Comparison of ENCODE assay signal across 7 cellular contexts in the genomic region with DNA sequence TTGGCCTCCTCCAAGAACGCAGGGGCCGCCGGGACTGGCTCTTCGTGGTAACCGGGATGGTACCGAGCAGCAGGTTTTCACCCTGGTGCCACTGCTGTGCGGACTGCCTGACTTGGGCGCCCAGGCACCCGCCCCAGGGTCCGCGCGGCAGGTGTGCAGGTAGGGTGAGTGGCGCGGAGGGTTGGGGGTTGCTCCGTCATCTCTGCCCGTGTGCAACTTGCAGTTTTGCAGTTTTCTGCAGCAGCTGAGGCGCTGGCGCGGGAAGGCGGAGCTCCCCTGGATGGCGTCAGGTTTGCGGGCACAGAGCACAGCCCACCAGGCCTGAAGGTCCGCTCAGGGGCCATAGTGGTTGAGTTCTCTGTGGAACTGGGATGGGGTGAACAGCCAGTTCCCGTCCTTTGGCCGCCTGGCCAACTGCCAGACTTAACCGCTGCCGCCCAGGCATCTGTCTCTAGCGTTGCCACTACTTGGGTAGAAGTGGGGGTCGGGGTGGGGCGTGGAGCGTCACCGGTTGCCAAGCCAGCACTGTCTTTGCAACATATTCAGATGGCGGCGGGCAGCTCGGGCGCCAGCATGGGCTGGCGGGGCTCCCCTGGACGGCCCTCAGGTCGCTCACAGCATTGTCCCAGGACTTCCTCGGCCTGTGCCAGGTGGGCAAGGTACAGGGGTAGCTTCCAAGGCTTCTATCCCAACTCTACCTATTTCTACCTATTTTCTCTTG.
DNase-seq lines count a peak whose midpoint lies in the region; ATAC-seq, FAIRE-seq and TF ChIP-seq lines count a peak whose summit lies in the region.
"Not testable (repeated sequence)": the region's sequence is repeated elsewhere in the genome, so short reads cannot be mapped to it uniquely, and the experiment has no call there.

No MANE protein-coding gene starts in this region.

- CTCF ChIA-PET in activated CD4-positive, alpha-beta T cell treated with anti-CD3 and anti-CD28 coated beads for 36 hours (lab: Charles Lee), result not testable (repeated sequence)

- not testable (repeated sequence) for H3K27ac ChIP-seq in esophagus muscularis mucosa (replicated peaks in 1 of 4); kidney (ENCODE audit: low read depth in 2 of 2, low read length in 2 of 2); stomach

- ATAC-seq in activated CD4-positive, alpha-beta T cell treated with anti-CD3 and anti-CD28 coated beads for 36 hours; activated naive CD8-positive, alpha-beta T cell treated with anti-CD3 and anti-CD28 coated beads, Interleukin-2, amount 10 ng/mL, durations not matched to agents 7 days and 5 days (ENCODE audit: low read depth): not testable (repeated sequence)

- H3K9me3 Mint-ChIP-seq in activated CD4-positive, alpha-beta T cell treated with anti-CD3 and anti-CD28 coated beads for 36 hours (ENCODE audit: low read depth); activated T-cell treated with anti-CD3 and anti-CD28 coated beads, Interleukin-2, amount 50 U/mL, for 24 hours; activated naive CD8-positive, alpha-beta T cell treated with anti-CD3 and anti-CD28 coated beads, Interleukin-2, amount 10 ng/mL, durations not matched to agents 7 days and 5 days: not testable (repeated sequence)

- DNase-seq in activated CD4-positive, alpha-beta T cell treated with anti-CD3 and anti-CD28 coated beads for 36 hours, result peak; percentile 21
- peak; percentile 54 for DNase-seq in activated T-cell treated with anti-CD3 and anti-CD28 coated beads, Interleukin-2, amount 50 U/mL, for 24 hours
- peak; percentile 45 for DNase-seq in activated naive CD8-positive, alpha-beta T cell treated with anti-CD3 and anti-CD28 coated beads, Interleukin-2, amount 10 ng/mL, durations not matched to agents 7 days and 5 days
- not testable (repeated sequence) for DNase-seq in esophagus muscularis mucosa (ENCODE audit: extremely low spot score); stomach
- peak; percentile 42 for DNase-seq in kidney
- peak; percentile 6 to 94 (median 46) for DNase-seq in posterior cingulate gyrus

- H3K4me3 ChIP-seq in esophagus muscularis mucosa (peak overlapping the region; percentile 17 to 49 (median 41)), stomach (peak overlapping the region in 3 of 4 donors; percentile 19 to 28 (median 25))
- H3K4me3 ChIP-seq in kidney (ENCODE audit: low read length in 2 of 2), result not testable (repeated sequence)

- no CpG with 5 or more reads among the region's 40 CpGs for WGBS in esophagus muscularis mucosa
- 10 to 24% (median 22%) methylated on average over 16 to 25 of the region's 40 CpGs; no CpG with 5 or more reads in 2 of the 5 donors for WGBS in stomach, 5 donors

- POLR2A ChIA-PET in activated CD4-positive, alpha-beta T cell treated with anti-CD3 and anti-CD28 coated beads for 36 hours (lab: Charles Lee); activated naive CD8-positive, alpha-beta T cell treated with anti-CD3 and anti-CD28 coated beads, Interleukin-2, amount 10 ng/mL, durations not matched to agents 7 days and 5 days (lab: Charles Lee): not testable (repeated sequence)

- not testable (repeated sequence) for H3K4me1 Mint-ChIP-seq in activated CD4-positive, alpha-beta T cell treated with anti-CD3 and anti-CD28 coated beads for 36 hours; activated T-cell treated with anti-CD3 and anti-CD28 coated beads, Interleukin-2, amount 50 U/mL, for 24 hours (ENCODE audit: low read depth); activated naive CD8-positive, alpha-beta T cell treated with anti-CD3 and anti-CD28 coated beads, Interleukin-2, amount 10 ng/mL, durations not matched to agents 7 days and 5 days

- intact Hi-C loops in activated CD4-positive, alpha-beta T cell treated with anti-CD3 and anti-CD28 coated beads for 36 hours (cut with DNase I, micrococcal nuclease); esophagus muscularis mucosa (cut with DNase I); kidney (cut with DNase I); posterior cingulate gyrus (cut with DNase I); stomach (cut with DNase I; ENCODE audit: low total_unique reads): not testable (repeated sequence)

- not testable (repeated sequence) for H3K27me3 Mint-ChIP-seq in activated CD4-positive, alpha-beta T cell treated with anti-CD3 and anti-CD28 coated beads for 36 hours; activated T-cell treated with anti-CD3 and anti-CD28 coated beads, Interleukin-2, amount 50 U/mL, for 24 hours; activated naive CD8-positive, alpha-beta T cell treated with anti-CD3 and anti-CD28 coated beads, Interleukin-2, amount 10 ng/mL, durations not matched to agents 7 days and 5 days

- not testable (repeated sequence) for H3K4me1 ChIP-seq in esophagus muscularis mucosa; kidney (ENCODE audit: control insufficient read depth in 1 of 2, insufficient read depth in 1 of 2, low read depth in 1 of 2, low read length in 2 of 2); stomach

- H3K36me3 ChIP-seq in esophagus muscularis mucosa; kidney (ENCODE audit: control insufficient read depth in 1 of 2, insufficient read depth in 2 of 2, low read length in 2 of 2); stomach: not testable (repeated sequence)

- H3K9ac ChIP-seq in kidney (ENCODE audit: low read length in 2 of 2), result not testable (repeated sequence)

- not testable (repeated sequence) for TF ChIP-seq CTCF in esophagus muscularis mucosa (IDR thresholded peaks at IDR 0.05); kidney (IDR thresholded peaks at IDR 0.05; ENCODE audit: borderline replicate concordance, extremely low read depth, insufficient read depth); stomach (IDR thresholded peaks at IDR 0.05)

- not testable (repeated sequence) for H3K27ac Mint-ChIP-seq in activated CD4-positive, alpha-beta T cell treated with anti-CD3 and anti-CD28 coated beads for 36 hours; activated T-cell treated with anti-CD3 and anti-CD28 coated beads, Interleukin-2, amount 50 U/mL, for 24 hours; activated naive CD8-positive, alpha-beta T cell treated with anti-CD3 and anti-CD28 coated beads, Interleukin-2, amount 10 ng/mL, durations not matched to agents 7 days and 5 days

- not testable (repeated sequence) for H3K27me3 ChIP-seq in esophagus muscularis mucosa
- peaks cover 0 to 12% (median 6%) of the 10 kb centered on the region in 3 donors for H3K27me3 ChIP-seq in stomach

- not testable (repeated sequence) for TF ChIP-seq EP300 in esophagus muscularis mucosa (IDR thresholded peaks at IDR 0.05); stomach (IDR thresholded peaks at IDR 0.05)

- H3K9me3 ChIP-seq in esophagus muscularis mucosa; kidney (ENCODE audit: control insufficient read depth in 1 of 2, low read length in 2 of 2); stomach: not testable (repeated sequence)

- H3K4me3 Mint-ChIP-seq in activated CD4-positive, alpha-beta T cell treated with anti-CD3 and anti-CD28 coated beads for 36 hours; activated T-cell treated with anti-CD3 and anti-CD28 coated beads, Interleukin-2, amount 50 U/mL, for 24 hours; activated naive CD8-positive, alpha-beta T cell treated with anti-CD3 and anti-CD28 coated beads, Interleukin-2, amount 10 ng/mL, durations not matched to agents 7 days and 5 days: not testable (repeated sequence)

- not testable (repeated sequence) for H3K36me3 Mint-ChIP-seq in activated CD4-positive, alpha-beta T cell treated with anti-CD3 and anti-CD28 coated beads for 36 hours (ENCODE audit: low read depth); activated T-cell treated with anti-CD3 and anti-CD28 coated beads, Interleukin-2, amount 50 U/mL, for 24 hours (ENCODE audit: low read depth); activated naive CD8-positive, alpha-beta T cell treated with anti-CD3 and anti-CD28 coated beads, Interleukin-2, amount 10 ng/mL, durations not matched to agents 7 days and 5 days

- not testable (repeated sequence) for FAIRE-seq in kidney (lab: Jason Lieb, UNC)

- TF ChIP-seq POLR2A in esophagus muscularis mucosa (IDR thresholded peaks at IDR 0.05; ENCODE audit: low read depth); stomach (IDR thresholded peaks at IDR 0.05): not testable (repeated sequence)
